ENCODE assay signal across 30 cellular contexts in genomic region chrX:24668111-24668510, GRCh38. TPM values are rescaled to one million over a fixed set of nuclear protein-coding genes. Genes with fewer than 3 reads are reported as not detected.
DNase-seq lines count a peak whose midpoint lies in the region; ATAC-seq, FAIRE-seq and TF ChIP-seq lines count a peak whose summit lies in the region.
"Had no signal": no experiment of that assay in that cellular context is flagged by ENCODE, and none has a peak within 500 bp of the region (broad histone marks: within the 10 kb centered on the region; RNA-seq: fewer than 3 reads in every experiment).

No MANE protein-coding gene starts in this region.

- H3K9me1 ChIP-seq in endothelial cell of umbilical vein (replicated peaks; ENCODE audit: control insufficient read depth, extremely low read depth, insufficient read depth, low read length), result no peaks in the 10 kb centered on the region

- H3K27ac ChIP-seq in endothelial cell of umbilical vein (ENCODE audit: insufficient read depth, low read depth, low read length), result no peak overlapping the region
- H3K27ac ChIP-seq: C4-2B, gastroesophageal sphincter, KMS-11, neutrophil, tibial nerve had no signal

- FAIRE-seq in endothelial cell of umbilical vein (lab: Jason Lieb, UNC), result no peak
- FAIRE-seq: G401.6, RCC 7860 had no signal

- no peak overlapping the region for H3K4me3 Mint-ChIP-seq in neural crest cell
- H3K4me3 Mint-ChIP-seq in stimulated activated naive B cell treated with anti-CD40 and anti-IgM and Interleukin-4, amounts not matched to agents 10 μg/mL and 1 μg/mL and 100 μg/mL, for 72 hours, result no peak overlapping the region
- H3K4me3 Mint-ChIP-seq: activated naive CD8-positive, alpha-beta T cell; activated T-cell treated with anti-CD3 and anti-CD28 coated beads, Interleukin-2, amount 50 U/mL, for 24 hours; central memory CD8-positive, alpha-beta T cell; T-cell had no signal

- H3K9ac ChIP-seq in endothelial cell of umbilical vein (replicated peaks; ENCODE audit: extremely low read depth, insufficient read depth, low read length), result no peak overlapping the region
- H3K9ac ChIP-seq: KMS-11 had no signal

- POLR2A ChIA-PET in endothelial cell of umbilical vein (lab: Charles Lee), result interaction anchor here (0.6 kb wide), 1 partner anchor 779 kb away, joined by 3 read pairs; no protein-coding TSS in a partner anchor

- H3K27me3 ChIP-seq in endothelial cell of umbilical vein (ENCODE audit: control insufficient read depth in 2 of 2, insufficient read depth in 2 of 2, low read length in 2 of 2), result no peaks in the 10 kb centered on the region
- H3K27me3 ChIP-seq: gastroesophageal sphincter, neutrophil, tibial nerve had no signal

- no peak for ATAC-seq in stimulated activated naive B cell treated with anti-CD40 and anti-IgM and Interleukin-4, amounts not matched to agents 10 μg/mL and 1 μg/mL and 100 μg/mL, for 72 hours (replicated peaks)
- no peak for ATAC-seq in GM19463 (IDR thresholded peaks at IDR 0.05; ENCODE audit: unreplicated experiment)
- ATAC-seq: gastroesophageal sphincter, sciatic nerve, T-cell had no signal

- H3K9me3 Mint-ChIP-seq in neural crest cell, result no peaks in the 10 kb centered on the region
- no peaks in the 10 kb centered on the region for H3K9me3 Mint-ChIP-seq in stimulated activated naive B cell treated with anti-CD40 and anti-IgM and Interleukin-4, amounts not matched to agents 10 μg/mL and 1 μg/mL and 100 μg/mL, for 72 hours
- H3K9me3 Mint-ChIP-seq: activated T-cell treated with anti-CD3 and anti-CD28 coated beads, Interleukin-2, amount 50 U/mL, for 24 hours; central memory CD8-positive, alpha-beta T cell; T-cell had no signal

- H4K20me1 ChIP-seq in endothelial cell of umbilical vein (replicated peaks; ENCODE audit: control insufficient read depth, extremely low read depth, insufficient read depth, low read length), result no peaks in the 10 kb centered on the region

- H3K79me2 ChIP-seq in endothelial cell of umbilical vein (ENCODE audit: control insufficient read depth, insufficient read depth, low read length), result no peaks in the 10 kb centered on the region

- H3K4me2 ChIP-seq in endothelial cell of umbilical vein (ENCODE audit: insufficient read depth, low read length), result no peak overlapping the region
- H3K4me2 ChIP-seq: KMS-11 had no signal

- no peak overlapping the region for H3K4me3 ChIP-seq in endothelial cell of umbilical vein (replicated peaks in 1 of 3; ENCODE audit: insufficient read depth in 1 of 3, low read depth in 1 of 3, low read length in 3 of 3)
- H3K4me3 ChIP-seq: gastroesophageal sphincter, HAP-1, tibial nerve had no signal

- dilution Hi-C loops in endothelial cell of umbilical vein (cut with MboI; ENCODE audit: extremely low pct_ligation_motif_present, low sequenced_read_pairs), result no loop called here

- TF ChIP-seq CTCF in endothelial cell of umbilical vein (IDR thresholded peaks at IDR 0.05; ENCODE audit: extremely low read depth in 1 of 2, insufficient read depth in 1 of 2, low read depth in 1 of 2, low read length in 2 of 2), result no peak
- TF ChIP-seq CTCF in neural crest cell (conservative IDR thresholded peaks at IDR 0.05), result no peak

- DNase-seq in ELF-1 (ENCODE audit: low read depth, low spot score) (peak; percentile 58), SK-MEL-5 (ENCODE audit: low read depth, low spot score) (peak; percentile 2), endothelial cell of umbilical vein (ENCODE audit: low read depth, low spot score) (peak; percentile 9), neural crest cell (ENCODE audit: low read depth, low spot score) (no peak), NOMO-1 (lab: John Stamatoyannopoulos, UW; ENCODE audit: unreplicated experiment in 2 of 2) (no peak)
- no peak for DNase-seq in stimulated activated naive B cell treated with anti-CD40 and anti-IgM and Interleukin-4, amounts not matched to agents 10 μg/mL and 1 μg/mL and 100 μg/mL, for 72 hours
- DNase-seq: activated CD4-positive, alpha-beta T cell treated with anti-CD3 and anti-CD28 coated beads, Interleukin-2, amount 50 U/mL, for 1 hour; activated CD4-positive, CD25-positive, alpha-beta regulatory T cell; activated effector memory CD4-positive, alpha-beta T cell treated with anti-CD3 and anti-CD28 coated beads, Interleukin-2, amount 50 U/mL, for 16 hours; activated T-cell treated with anti-CD3 and anti-CD28 coated beads, Interleukin-2, amount 50 U/mL, for 24 hours; aorta; COR-L47; NCI-H2029; NCI-H2227 treated with DMSO at 0.1 percent for 48 hours; NCI-H748 treated with DMSO at 0.1 percent for 48 hours; stimulated activated CD4-positive, alpha-beta T cell treated with anti-CD3 and anti-CD28 coated beads, Interleukin-12 subunit alpha, Interleukin-12 subunit beta, amount 100 ng/mL, for 4 hours; stimulated activated CD4-positive, alpha-beta T cell treated with anti-CD3 and anti-CD28 coated beads, Interleukin-2, amount 100 ng/mL, for 48 hours; T-cell had no signal

- no peaks in the 10 kb centered on the region for H3K9me3 ChIP-seq in endothelial cell of umbilical vein (replicated peaks; ENCODE audit: control insufficient read depth, insufficient read depth, low read length)
- H3K9me3 ChIP-seq: gastroesophageal sphincter, HAP-1, neutrophil, tibial nerve had no signal

- in situ Hi-C loops in SK-MEL-5 (cut with HindIII; ENCODE audit: low pct_unique_long_range_greater_than_20kb, low sequenced_read_pairs), result no loop called here

- no peak overlapping the region for H2AFZ ChIP-seq in endothelial cell of umbilical vein (ENCODE audit: low read depth, low read length)

- no TSS peak for BruUV-seq in endothelial cell of umbilical vein (replicated peaks; lab: Mats Ljungman, UMichigan)

- H3K36me3 Mint-ChIP-seq in neural crest cell (ENCODE audit: low read depth), result no peaks in the 10 kb centered on the region
- no peaks in the 10 kb centered on the region for H3K36me3 Mint-ChIP-seq in stimulated activated naive B cell treated with anti-CD40 and anti-IgM and Interleukin-4, amounts not matched to agents 10 μg/mL and 1 μg/mL and 100 μg/mL, for 72 hours
- H3K36me3 Mint-ChIP-seq: activated naive CD8-positive, alpha-beta T cell; T-cell had no signal

- intact Hi-C loops in endothelial cell of umbilical vein (cut with micrococcal nuclease), result no loop called here

- H3K27ac Mint-ChIP-seq in neural crest cell (ENCODE audit: unreplicated experiment), result peak overlapping the region; percentile 7
- no peak overlapping the region for H3K27ac Mint-ChIP-seq in stimulated activated naive B cell treated with anti-CD40 and anti-IgM and Interleukin-4, amounts not matched to agents 10 μg/mL and 1 μg/mL and 100 μg/mL, for 72 hours
- H3K27ac Mint-ChIP-seq: activated naive CD8-positive, alpha-beta T cell; activated T-cell treated with anti-CD3 and anti-CD28 coated beads, Interleukin-2, amount 50 U/mL, for 24 hours; T-cell had no signal

- H3K27me3 Mint-ChIP-seq in neural crest cell (ENCODE audit: low read depth), result no peaks in the 10 kb centered on the region
- peaks cover 0 to 11% of the 10 kb centered on the region in 2 donors for H3K27me3 Mint-ChIP-seq in stimulated activated naive B cell treated with anti-CD40 and anti-IgM and Interleukin-4, amounts not matched to agents 10 μg/mL and 1 μg/mL and 100 μg/mL, for 72 hours
- H3K27me3 Mint-ChIP-seq: activated naive CD8-positive, alpha-beta T cell; central memory CD8-positive, alpha-beta T cell had no signal

- no peaks in the 10 kb centered on the region for H3K4me1 ChIP-seq in endothelial cell of umbilical vein (ENCODE audit: control insufficient read depth, extremely low read depth, insufficient read depth, low read length)
- H3K4me1 ChIP-seq: gastroesophageal sphincter, tibial nerve had no signal

- no peaks in the 10 kb centered on the region for H3K36me3 ChIP-seq in endothelial cell of umbilical vein (ENCODE audit: control insufficient read depth in 2 of 2, extremely low read depth in 1 of 2, insufficient read depth in 2 of 2, low read length in 2 of 2)
- H3K36me3 ChIP-seq: gastroesophageal sphincter, HAP-1, neutrophil, tibial nerve had no signal

- peaks cover 26% of the 10 kb centered on the region for H3K4me1 Mint-ChIP-seq in neural crest cell
- no peaks in the 10 kb centered on the region for H3K4me1 Mint-ChIP-seq in stimulated activated naive B cell treated with anti-CD40 and anti-IgM and Interleukin-4, amounts not matched to agents 10 μg/mL and 1 μg/mL and 100 μg/mL, for 72 hours
- H3K4me1 Mint-ChIP-seq: central memory CD8-positive, alpha-beta T cell; T-cell had no signal

- TF ChIP-seq POLR2A in endothelial cell of umbilical vein (IDR thresholded peaks at IDR 0.05; ENCODE audit: low read depth, low read length), result no peak

- CTCF ChIA-PET in endothelial cell of umbilical vein (lab: Charles Lee), result no interaction called here

RNA-seq across cellular contexts. Expression of gene PCYT1B, which starts 21.0 kb away (rescaled TPM):
- 1.1 and 1.6 TPM in 2 replicates for total RNA-seq in SK-MEL-5 (2014; rRNA removed; shearing (Covaris generic))
- polyA plus RNA-seq in SK-MEL-5 (2015; cell fraction: cytosol; rRNA removed), result 0.71 and 0.77 TPM in 2 replicates
- polyA plus RNA-seq in SK-MEL-5 (2015; cell fraction: nucleus; rRNA removed), result 0.60 and 0.98 TPM in 2 replicates
- total RNA-seq in endothelial cell of umbilical vein (0.90 and 1.3 TPM in 2 replicates), neural crest cell (32.3 and 34.0 TPM in 2 replicates)
- 0.27 and 0.33 TPM in 2 replicates for polyA plus RNA-seq in endothelial cell of umbilical vein
- 0.46 and 0.49 TPM in 2 replicates for polyA plus RNA-seq in endothelial cell of umbilical vein (2011; cell fraction: cytosol; rRNA removed)
- 0.18 and 0.46 TPM in 2 replicates for polyA plus RNA-seq in endothelial cell of umbilical vein (2011; cell fraction: nucleus; rRNA removed)
- 0.13 TPM in 1 of 2 replicates, not detected in the other for polyA plus RNA-seq in endothelial cell of umbilical vein (2012)
- polyA minus RNA-seq in endothelial cell of umbilical vein, result 1.2 and 1.6 TPM in 2 replicates
- not detected for polyA minus RNA-seq in endothelial cell of umbilical vein (2011; cell fraction: cytosol; rRNA and poly(A)+ RNA removed)
- polyA minus RNA-seq in endothelial cell of umbilical vein (2011; cell fraction: nucleus; rRNA and poly(A)+ RNA removed), result 0.29 and 0.53 TPM in 2 replicates

RNA-seq across cellular contexts. Expression of gene POLA1, which starts 25.6 kb away (rescaled TPM):
- total RNA-seq in SK-MEL-5 (2014; rRNA removed; shearing (Covaris generic)), result 18.0 and 24.2 TPM in 2 replicates
- 15.2 and 17.6 TPM in 2 replicates for polyA plus RNA-seq in SK-MEL-5 (2015; cell fraction: cytosol; rRNA removed)
- 12.1 and 13.0 TPM in 2 replicates for polyA plus RNA-seq in SK-MEL-5 (2015; cell fraction: nucleus; rRNA removed)
- total RNA-seq in endothelial cell of umbilical vein (16.4 and 18.6 TPM in 2 replicates), neural crest cell (76.5 and 77.7 TPM in 2 replicates)
- polyA plus RNA-seq in endothelial cell of umbilical vein, result 1.2 and 1.8 TPM in 2 replicates
- 3.8 and 4.0 TPM in 2 replicates for polyA plus RNA-seq in endothelial cell of umbilical vein (2011; cell fraction: cytosol; rRNA removed)
- polyA plus RNA-seq in endothelial cell of umbilical vein (2011; cell fraction: nucleus; rRNA removed), result 5.0 and 5.2 TPM in 2 replicates
- polyA plus RNA-seq in endothelial cell of umbilical vein (2012), result 7.2 and 10.8 TPM in 2 replicates
- polyA minus RNA-seq in endothelial cell of umbilical vein, result 10.4 and 12.5 TPM in 2 replicates
- polyA minus RNA-seq in endothelial cell of umbilical vein (2011; cell fraction: cytosol; rRNA and poly(A)+ RNA removed), result 43.0 TPM
- polyA minus RNA-seq in endothelial cell of umbilical vein (2011; cell fraction: nucleus; rRNA and poly(A)+ RNA removed), result 16.3 and 21.9 TPM in 2 replicates

Comparison
In these comparisons a context has a peak if more than half of its experiments do, and no peak if none do; other contexts are left out.
1. DNase-seq: peak in ELF-1 (single experiment), SK-MEL-5 (single experiment) and endothelial cell of umbilical vein (single experiment); none in neural crest cell (single experiment), NOMO-1 (0 of 2) and stimulated activated naive B cell treated with anti-CD40 and anti-IgM and Interleukin-4, amounts not matched to agents 10 μg/mL and 1 μg/mL and 100 μg/mL, for 72 hours (single experiment).
2. RNA of gene PCYT1B, which starts 21.0 kb away (total RNA-seq): 32.3 to 34.0 TPM in neural crest cell; 1.1 to 1.6 TPM in SK-MEL-5 and 0.90 to 1.3 TPM in endothelial cell of umbilical vein; every median in the first group is over 10 times any median in the second.